9 cellular contexts compared by ENCODE assay signal in the genomic region with DNA sequence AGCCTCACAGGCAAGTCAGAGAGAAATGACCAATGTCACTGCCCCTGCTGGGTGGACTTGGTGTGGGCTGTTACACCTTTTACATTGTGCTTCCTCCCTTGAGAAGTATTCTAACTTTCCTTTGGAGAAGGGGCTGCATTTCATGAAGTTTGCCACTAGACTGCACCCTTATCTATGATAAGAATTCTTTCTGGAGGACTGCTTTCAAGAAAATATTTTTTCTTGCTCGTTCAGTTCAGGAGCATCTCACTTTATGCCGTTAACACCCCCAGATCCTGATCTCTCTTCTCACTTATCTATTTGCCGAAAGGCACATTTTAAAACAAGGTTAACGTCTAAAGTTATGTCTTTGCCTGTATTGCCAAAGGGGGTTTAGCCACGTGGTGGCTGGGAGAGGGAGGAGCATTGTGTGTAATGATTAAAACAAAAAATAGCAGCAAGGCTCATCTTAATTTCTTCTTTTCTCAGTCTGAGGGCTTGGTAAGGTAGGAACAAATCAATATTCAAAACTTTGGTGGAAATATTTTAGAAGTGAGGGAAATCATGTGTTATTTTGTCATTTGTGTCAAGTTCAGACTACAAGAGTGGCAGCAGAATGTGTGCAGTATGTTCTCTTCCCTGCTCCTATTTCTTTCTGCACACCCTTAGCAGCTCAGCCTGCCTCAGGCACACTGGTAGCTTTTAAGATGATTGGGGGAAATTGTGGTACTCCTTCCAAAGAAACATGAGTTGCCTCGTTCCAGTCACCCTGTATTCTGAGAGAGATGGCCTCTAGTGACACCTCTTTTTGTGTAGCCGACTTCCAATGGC. TPM values are rescaled to one million over a fixed set of nuclear protein-coding genes. Genes with fewer than 3 reads are reported as not detected.
DNase-seq lines count a peak whose midpoint lies in the region; ATAC-seq and TF ChIP-seq lines count a peak whose summit lies in the region.
"Had no signal": no experiment of that assay in that cellular context is flagged by ENCODE, and none has a peak within 500 bp of the region (broad histone marks: within the 10 kb centered on the region; RNA-seq: fewer than 3 reads in every experiment).

No MANE protein-coding gene starts in this region.

- H3K27me3 ChIP-seq in left lung = peaks cover 14 to 76% of the 10 kb centered on the region in 2 donors

- H3K27ac ChIP-seq in caudate nucleus (ENCODE audit: low read depth, low read length) (peak overlapping the region; percentile 2), left lung (no peak overlapping the region)

- H3K4me3 Mint-ChIP-seq in nephron progenitor cell = peak overlapping the region; percentile 11

- TF ChIP-seq CTCF in GM12864 (IDR thresholded peaks at IDR 0.05; ENCODE audit: low read depth, low read length, missing control alignments) (peak; percentile 34), nephron progenitor cell (IDR thresholded peaks at IDR 0.05) (peak; percentile 62), left lung (IDR thresholded peaks at IDR 0.05) (peak in 1 of 2 donors; percentile 36)

- no peaks in the 10 kb centered on the region for H3K27me3 Mint-ChIP-seq in nephron progenitor cell (ENCODE audit: low read depth, poor library complexity)

- H3K9me3 ChIP-seq in left lung = no peaks in the 10 kb centered on the region

- H3K36me3 Mint-ChIP-seq in nephron progenitor cell (ENCODE audit: low read depth) = no peaks in the 10 kb centered on the region

- intact Hi-C loops in left lung (cut with DNase I) = loop anchor here in 1 of 2 donors (5.0 to 10.0 kb wide), 3 partner anchors 468 to 1018 kb away; no protein-coding TSS in a partner anchor

- H3K4me3 ChIP-seq in GM12864 (ENCODE audit: low read depth, low read length) (no peak overlapping the region), left lung (no peak overlapping the region)
- H3K4me3 ChIP-seq: lung had no signal

- no peak for ATAC-seq in HG03432 (IDR thresholded peaks at IDR 0.05; ENCODE audit: unreplicated experiment)
- ATAC-seq in HG02642 (IDR thresholded peaks at IDR 0.05; ENCODE audit: poor library complexity, unreplicated experiment) = no peak
- no peak for ATAC-seq in HG03520 (IDR thresholded peaks at IDR 0.05; ENCODE audit: unreplicated experiment)
- no peak for ATAC-seq in left lung

- no peaks in the 10 kb centered on the region for H3K9me3 Mint-ChIP-seq in nephron progenitor cell

- H3K4me1 Mint-ChIP-seq in nephron progenitor cell = peaks cover 31% of the 10 kb centered on the region

- no peaks in the 10 kb centered on the region for H3K36me3 ChIP-seq in left lung

- H3K4me1 ChIP-seq in left lung = peaks cover 10 to 32% of the 10 kb centered on the region in 2 donors

- H3K27ac Mint-ChIP-seq in nephron progenitor cell = peak overlapping the region; percentile 26

- no peak for DNase-seq in GM12864 (ENCODE audit: low read depth)
- DNase-seq in NCI-H2196 (lab: John Stamatoyannopoulos, UW; ENCODE audit: unreplicated experiment) = peak; percentile 28
- peak in 16 of 61 donors; percentile 12 to 65 (median 30) for DNase-seq in caudate nucleus (lab: John Stamatoyannopoulos, UW)
- DNase-seq in nephron progenitor cell = no peak
- DNase-seq in left lung = no peak

RNA-seq across cellular contexts. Expression of a gene that starts 1.6 kb away (rescaled TPM):
- 100 to 1,000 TPM; 101 to 141 TPM for total RNA-seq in left lung
